ENCODE assay signal across 12 cellular contexts in the genomic region with DNA sequence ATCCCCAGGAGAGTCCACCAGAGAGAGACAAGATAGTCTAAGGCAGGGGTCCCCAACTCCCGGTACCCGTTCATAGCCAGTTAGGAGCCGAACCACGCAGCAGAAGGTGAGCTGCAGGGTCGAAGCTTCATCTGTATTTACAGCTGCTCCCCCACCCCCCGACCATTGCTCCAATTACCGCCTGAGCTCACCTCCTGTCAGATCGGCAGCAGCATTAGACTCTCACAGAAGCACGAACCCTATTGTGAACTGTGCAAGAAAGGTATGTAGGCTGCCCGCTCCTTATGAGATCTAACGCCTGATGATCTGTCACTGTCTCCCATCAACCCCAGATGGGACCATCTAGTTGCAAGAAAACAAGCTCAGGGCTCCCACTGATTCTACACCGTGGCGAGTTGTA. TPM values are rescaled to one million over a fixed set of nuclear protein-coding genes. Genes with fewer than 3 reads are reported as not detected.
DNase-seq lines count a peak whose midpoint lies in the region; ATAC-seq, FAIRE-seq and TF ChIP-seq lines count a peak whose summit lies in the region.
"Had no signal": no experiment of that assay in that cellular context is flagged by ENCODE, and none has a peak within 500 bp of the region (broad histone marks: within the 10 kb centered on the region; RNA-seq: fewer than 3 reads in every experiment).

No MANE protein-coding gene starts in this region.

- intact Hi-C loops in stomach (cut with DNase I; ENCODE audit: low total_unique reads) = loop anchor here (5.0 to 10.0 kb wide), 2 partner anchors 64 to 73 kb away; a partner anchor contains a TSS
- intact Hi-C loops in posterior cingulate gyrus (cut with DNase I) = loop anchor here (1.0 to 2.0 kb wide), 2 partner anchors 11 to 78 kb away; no protein-coding TSS in a partner anchor

- DNase-seq in NCI-H345 treated with DMSO at 0.1 percent for 48 hours (lab: John Stamatoyannopoulos, UW; ENCODE audit: unreplicated experiment) (peak; percentile 5), NCI-H345 (lab: John Stamatoyannopoulos, UW) (no peak), WTC11 (ENCODE audit: low spot score) (no peak), keratinocyte (ENCODE audit: low read depth, low spot score) (no peak), stomach (no peak), GM12892 (ENCODE audit: insufficient read length) (no peak), posterior cingulate gyrus (no peak)

- TF ChIP-seq POLR2A in stomach (IDR thresholded peaks at IDR 0.05) (no peak), GM12892 (IDR thresholded peaks at IDR 0.05; ENCODE audit: low read depth, low read length) (no peak)

- TF ChIP-seq CTCF in WTC11 (IDR thresholded peaks at IDR 0.05) (no peak), keratinocyte (optimal IDR thresholded peaks at IDR 0.05 in 1 of 3, IDR thresholded peaks at IDR 0.05 in 1 of 3, conservative IDR thresholded peaks at IDR 0.05 in 1 of 3; ENCODE audit: extremely low read depth in 1 of 3, insufficient read depth in 2 of 3, low read length in 3 of 3) (no peak), stomach (IDR thresholded peaks at IDR 0.05) (no peak)

- no peaks in the 10 kb centered on the region for H3K79me2 ChIP-seq in keratinocyte (ENCODE audit: control insufficient read depth, insufficient read depth, low read length)

- H3K36me3 ChIP-seq in keratinocyte (ENCODE audit: control insufficient read depth in 2 of 2, extremely low read depth in 1 of 2, insufficient read depth in 2 of 2, low read length in 2 of 2) (no peaks in the 10 kb centered on the region), stomach (no peaks in the 10 kb centered on the region)
- H3K36me3 ChIP-seq: thyroid gland had no signal

- no peaks in the 10 kb centered on the region for H3K9me1 ChIP-seq in keratinocyte (ENCODE audit: control insufficient read depth, extremely low read depth, insufficient read depth, low read length)

- ATAC-seq in WTC11 (peak; percentile 10; the same call in 1 of the 2 replicates), GM21576 (IDR thresholded peaks at IDR 0.05; ENCODE audit: unreplicated experiment) (no peak)

- no peak overlapping the region for H2AFZ ChIP-seq in keratinocyte (ENCODE audit: control insufficient read depth, low read length)

- H3K9me3 ChIP-seq in keratinocyte (ENCODE audit: control insufficient read depth, low read depth, low read length) (no peaks in the 10 kb centered on the region), stomach (no peaks in the 10 kb centered on the region)
- H3K9me3 ChIP-seq: mucosa of descending colon, thyroid gland had no signal

- H3K27ac Mint-ChIP-seq in WTC11 = no peak overlapping the region

- H3K27me3 ChIP-seq in keratinocyte (ENCODE audit: control insufficient read depth, extremely low read depth, insufficient read depth, low read length) (peaks cover 4% of the 10 kb centered on the region), stomach (peaks cover 0 to 12% (median 0%) of the 10 kb centered on the region in 3 donors)
- H3K27me3 ChIP-seq: thyroid gland had no signal

- no peaks in the 10 kb centered on the region for H3K36me3 Mint-ChIP-seq in WTC11

- H3K27me3 Mint-ChIP-seq in WTC11 (ENCODE audit: low read depth) = peaks cover 11% of the 10 kb centered on the region

- 26 to 35% (median 28%) methylated on average over 13 of the region's 13 CpGs for WGBS in stomach, 5 donors

- no peaks in the 10 kb centered on the region for H4K20me1 ChIP-seq in keratinocyte (ENCODE audit: control insufficient read depth, extremely low read depth, insufficient read depth, low read length)

- no peak overlapping the region for H3K9ac ChIP-seq in keratinocyte (ENCODE audit: control insufficient read depth, extremely low read depth, insufficient read depth, low read length)

- no peaks in the 10 kb centered on the region for H3K9me3 Mint-ChIP-seq in WTC11

- dilution Hi-C loops in keratinocyte (cut with MboI; ENCODE audit: extremely low pct_ligation_motif_present, low sequenced_read_pairs) = no loop called here

- FAIRE-seq in keratinocyte (lab: Jason Lieb, UNC) (no peak), GM12892 (lab: Jason Lieb, UNC) (no peak)
- FAIRE-seq: TTC549 had no signal

- H3K4me1 ChIP-seq in keratinocyte (ENCODE audit: control insufficient read depth, extremely low read depth, insufficient read depth, low read length) (peaks cover 8% of the 10 kb centered on the region), stomach (peaks cover 3 to 25% (median 20%) of the 10 kb centered on the region in 4 donors)

- peak overlapping the region; percentile 68 for H3K4me3 Mint-ChIP-seq in WTC11

- peaks cover 5% of the 10 kb centered on the region for H3K4me1 Mint-ChIP-seq in WTC11

- CTCF ChIA-PET in WTC11 (lab: Charles Lee) = interaction anchor here (0.6 to 7.5 kb wide), 25 partner anchors 10 to 486 kb away, joined by 3 to 70 read pairs (median 3); a partner anchor contains a TSS

- TF ChIP-seq EP300 in stomach (IDR thresholded peaks at IDR 0.05) = no peak

- POLR2A ChIA-PET in WTC11 (lab: Charles Lee) = interaction anchor here (1.0 to 2.2 kb wide), 2 partner anchors 46 to 71 kb away, joined by 6 to 10 read pairs; a partner anchor contains a TSS

- no peak overlapping the region for H3K4me3 ChIP-seq in keratinocyte (ENCODE audit: control insufficient read depth in 2 of 3, extremely low read depth in 1 of 3, insufficient read depth in 2 of 3, low read depth in 1 of 3, low read length in 3 of 3)
- H3K4me3 ChIP-seq in stomach = peak overlapping the region in 3 of 4 donors; percentile 13 to 23 (median 16)
- H3K4me3 ChIP-seq: mucosa of descending colon, thyroid gland had no signal

- H3K4me2 ChIP-seq in keratinocyte (ENCODE audit: control insufficient read depth, extremely low read depth, insufficient read depth, low read depth, low read length) = peak overlapping the region; percentile 67

- no peak overlapping the region for H3K27ac ChIP-seq in keratinocyte (ENCODE audit: control insufficient read depth, insufficient read depth, low read length)
- H3K27ac ChIP-seq in stomach = no peak overlapping the region
- H3K27ac ChIP-seq: thyroid gland had no signal

TF ChIP-seq in WTC11, 78 proteins besides CTCF, POLR2A, EP300 and RAD21:
- TF ChIP-seq ZNF396 (CRISPR knock-in tag; IDR thresholded peaks at IDR 0.05; ENCODE audit: borderline replicate concordance) = no peak
- no peak for TF ChIP-seq GABPB1 (CRISPR knock-in tag; IDR thresholded peaks at IDR 0.05)
- TF ChIP-seq ZNF138 (CRISPR knock-in tag; conservative IDR thresholded peaks at IDR 0.05) = no peak

RNA-seq across cellular contexts. Expression of a gene that starts 14.6 kb away (rescaled TPM):
- 1.6 to 2.7 TPM (median 1.8 TPM) in 3 replicates for total RNA-seq in WTC11 (2021)
- 0.14 to 1.3 TPM (median 1.3 TPM) in 3 replicates for polyA plus RNA-seq in keratinocyte
- polyA plus RNA-seq in keratinocyte (2011; ENCODE audit: low read depth) = 566 TPM
- 0.14 and 0.39 TPM in 2 replicates for polyA plus RNA-seq in keratinocyte (2011; cell fraction: cytosol; rRNA removed)
- polyA plus RNA-seq in keratinocyte (2011; cell fraction: nucleus; rRNA removed) = 0.37 and 3.4 TPM in 2 replicates
- 1.00 and 287 TPM in 2 replicates for polyA plus RNA-seq in keratinocyte (2012; ENCODE audit: low replicate concordance)
- polyA minus RNA-seq in keratinocyte = 4.9 TPM in 1 of 3 replicates, not detected in the others
- polyA minus RNA-seq in keratinocyte (2011; cell fraction: cytosol; rRNA and poly(A)+ RNA removed) = not detected
- polyA minus RNA-seq in keratinocyte (2011; cell fraction: nucleus; rRNA and poly(A)+ RNA removed) = 1.6 and 3.6 TPM in 2 replicates
- 10 to 100 TPM in 2 of 5 donors, 1 to 10 TPM in 2, not detected in 1; 6.8 to 92.3 (median 32.7) TPM for total RNA-seq in stomach
- 100 to 1,000 TPM; 235 to 461 (median 422) TPM for polyA plus RNA-seq in stomach
- not detected for polyA plus RNA-seq in GM12892 (2012; ENCODE audit: missing spikeins)
- total RNA-seq: glomerular endothelial cell had no signal

RNA-seq across cellular contexts. Expression of a gene that starts 25.0 kb away (rescaled TPM):
- 46.6 to 51.8 TPM (median 47.6 TPM) in 3 replicates for total RNA-seq in WTC11 (2021)
- polyA plus RNA-seq in keratinocyte = 20.6 to 26.8 TPM (median 24.7 TPM) in 3 replicates
- 33.7 TPM for polyA plus RNA-seq in keratinocyte (2011; ENCODE audit: low read depth)
- polyA plus RNA-seq in keratinocyte (2011; cell fraction: cytosol; rRNA removed) = 11.4 and 17.7 TPM in 2 replicates
- 42.4 and 44.4 TPM in 2 replicates for polyA plus RNA-seq in keratinocyte (2011; cell fraction: nucleus; rRNA removed)
- 15.8 and 17.2 TPM in 2 replicates for polyA plus RNA-seq in keratinocyte (2012; ENCODE audit: low replicate concordance)
- polyA minus RNA-seq in keratinocyte = 56.7 to 102 TPM (median 80.9 TPM) in 3 replicates
- 35.7 TPM for polyA minus RNA-seq in keratinocyte (2011; cell fraction: cytosol; rRNA and poly(A)+ RNA removed)
- polyA minus RNA-seq in keratinocyte (2011; cell fraction: nucleus; rRNA and poly(A)+ RNA removed) = 37.1 and 63.7 TPM in 2 replicates
- total RNA-seq in stomach = 100 to 1,000 TPM in 1 of 5 donors, 10 to 100 TPM in 4; 49.0 to 153 (median 55.2) TPM
- polyA plus RNA-seq in stomach = 10 to 100 TPM in 2 of 3 donors, 1 to 10 TPM in 1; 9.5 to 13.6 (median 10.0) TPM
- 21.8 TPM for polyA plus RNA-seq in GM12892 (2012; ENCODE audit: missing spikeins)

RNA-seq across cellular contexts. Expression of a gene that starts 59.2 kb away (rescaled TPM):
- total RNA-seq in WTC11 (2021) (25.5 to 27.2 TPM (median 26.2 TPM) in 3 replicates), stomach (10 to 100 TPM in 4 of 5 donors, 1 to 10 TPM in 1; 6.4 to 48.4 (median 14.6) TPM)
- polyA plus RNA-seq in keratinocyte (11.2 to 12.9 TPM (median 12.6 TPM) in 3 replicates), stomach (1 to 10 TPM; 5.4 to 7.0 (median 6.8) TPM)
- polyA plus RNA-seq in keratinocyte (2011; ENCODE audit: low read depth) = 4.4 TPM
- 9.7 and 11.7 TPM in 2 replicates for polyA plus RNA-seq in keratinocyte (2011; cell fraction: cytosol; rRNA removed)
- 16.5 and 17.1 TPM in 2 replicates for polyA plus RNA-seq in keratinocyte (2011; cell fraction: nucleus; rRNA removed)
- polyA plus RNA-seq in keratinocyte (2012; ENCODE audit: low replicate concordance) = 8.1 and 8.2 TPM in 2 replicates
- 5.6 to 7.2 TPM (median 6.1 TPM) in 3 replicates for polyA minus RNA-seq in keratinocyte
- 11.1 TPM for polyA minus RNA-seq in keratinocyte (2011; cell fraction: cytosol; rRNA and poly(A)+ RNA removed)
- 6.1 and 8.5 TPM in 2 replicates for polyA minus RNA-seq in keratinocyte (2011; cell fraction: nucleus; rRNA and poly(A)+ RNA removed)
- polyA plus RNA-seq in GM12892 (2012; ENCODE audit: missing spikeins) = 10.2 TPM

Comparison
In these comparisons a context has a peak if more than half of its experiments do, and no peak if none do; other contexts are left out.
1. H3K4me3 ChIP-seq: peak in stomach (3 of 4); none in keratinocyte (0 of 3).